ENCODE assay signal across 35 cellular contexts in the genomic region with DNA sequence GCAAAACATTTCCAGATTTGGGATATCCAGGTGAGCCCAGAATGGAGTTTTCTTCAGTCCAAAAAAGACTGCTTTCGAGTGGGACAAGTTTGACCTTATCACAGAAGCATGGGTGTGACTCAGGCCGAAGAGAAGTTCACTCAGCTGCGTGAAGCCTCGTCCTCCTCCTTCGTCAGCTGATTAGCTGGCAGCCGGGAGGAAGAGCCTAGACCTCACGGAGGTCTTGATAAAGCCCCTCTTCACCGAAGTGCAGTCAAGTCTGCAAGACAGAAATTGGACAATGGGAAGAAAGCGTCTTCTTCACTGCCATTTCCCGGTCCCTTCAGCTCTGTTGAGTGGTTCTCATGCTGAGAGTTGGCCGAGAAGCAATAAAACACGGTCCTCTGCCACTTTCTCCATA.
"Had no signal": no experiment of that assay in that cellular context is flagged by ENCODE, and none has a peak within 500 bp of the region (broad histone marks: within the 10 kb centered on the region; RNA-seq: fewer than 3 reads in every experiment).

No MANE protein-coding gene starts in this region.

- H3K9me3 ChIP-seq: adrenal gland, body of pancreas, breast epithelium had no signal

- H3K4me3 ChIP-seq: adrenal gland, body of pancreas, breast epithelium had no signal

- DNase-seq: activated CD4-positive, alpha-beta T cell treated with anti-CD3 and anti-CD28 coated beads for 1 hour; activated CD4-positive, alpha-beta T cell treated with anti-CD3 and anti-CD28 coated beads for 36 hours; activated CD4-positive, alpha-beta T cell treated with anti-CD3 and anti-CD28 coated beads for 48 hours; activated CD4-positive, alpha-beta T cell treated with anti-CD3 and anti-CD28 coated beads, Interleukin-2, amount 10 ng/mL, durations not matched to agents 7 days and 5 days; activated CD4-positive, alpha-beta T cell treated with anti-CD3 and anti-CD28 coated beads, Interleukin-2, amount 50 U/mL, for 48 hours; activated CD4-positive, CD25-positive, alpha-beta regulatory T cell; activated CD8-positive, alpha-beta memory T cell treated with anti-CD3 and anti-CD28 coated beads, Interleukin-2, amount 50 U/mL, for 4 hours; activated CD8-positive, alpha-beta T cell treated with anti-CD3 and anti-CD28 coated beads for 36 hours; activated effector memory CD4-positive, alpha-beta T cell treated with anti-CD3 and anti-CD28 coated beads, Interleukin-2, amount 50 U/mL, for 16 hours; activated gamma-delta T cell treated with Interleukin-2 at 50 U/mL for 16 hours; activated naive CD4-positive, alpha-beta T cell; activated naive CD4-positive, alpha-beta T cell treated with anti-CD3 and anti-CD28 coated beads for 36 hours; activated naive CD4-positive, alpha-beta T cell treated with anti-CD3 and anti-CD28 coated beads, Interleukin-2, amount 50 U/mL, for 16 hours; activated naive CD8-positive, alpha-beta T cell treated with anti-CD3 and anti-CD28 coated beads for 36 hours; activated T-cell treated with anti-CD3 and anti-CD28 coated beads for 4 hours; activated T-cell treated with anti-CD3 and anti-CD28 coated beads, Interleukin-2, amount 50 U/mL, for 1 hour; activated T-cell treated with anti-CD3 and anti-CD28 coated beads, Interleukin-2, amount 50 U/mL, for 4 hours; activated T-cell treated with anti-CD3 and anti-CD28 coated beads, Interleukin-2, amount 50 U/mL, for 72 hours; adrenal gland; amniotic stem cell; aorta; body of pancreas; brain microvascular endothelial cell; central memory CD4-positive, alpha-beta T cell; T-helper 1 cell; T-helper 2 cell; T-helper 9 cell; WERI-Rb-1 had no signal

- H3K27me3 ChIP-seq: adrenal gland, body of pancreas, brain microvascular endothelial cell had no signal

- H3K36me3 ChIP-seq: adrenal gland, brain microvascular endothelial cell, breast epithelium, WERI-Rb-1 had no signal

- ATAC-seq: activated CD4-positive, alpha-beta T cell treated with anti-CD3 and anti-CD28 coated beads for 36 hours; activated CD4-positive, CD25-positive, alpha-beta regulatory T cell treated with anti-CD3 and anti-CD28 coated beads, Interleukin-2, amount 50 U/mL, for 24 hours; activated CD8-positive, alpha-beta T cell treated with anti-CD3 and anti-CD28 coated beads for 36 hours; activated naive CD4-positive, alpha-beta T cell treated with anti-CD3 and anti-CD28 coated beads, Interleukin-2, amount 50 U/mL, for 72 hours; activated T-cell treated with anti-CD3 and anti-CD28 coated beads, Interleukin-2, amount 50 U/mL, for 4 hours; activated T-cell treated with anti-CD3 and anti-CD28 coated beads, Interleukin-2, amount 50 U/mL, for 72 hours; activated T-helper 17 cell treated with anti-CD3 and anti-CD28 coated beads, Interleukin-2, amount 50 U/mL, for 72 hours; body of pancreas; WTC11 had no signal

- FAIRE-seq: astrocyte, TTC549 had no signal

- H3K4me1 ChIP-seq: adrenal gland, body of pancreas, breast epithelium had no signal

- H3K27ac ChIP-seq: adrenal gland, body of pancreas, brain microvascular endothelial cell, breast epithelium, WERI-Rb-1 had no signal
